15 cellular contexts compared by ENCODE assay signal in genomic region chr6:79802657-79803310, GRCh38.
"Had no signal": no experiment of that assay in that cellular context is flagged by ENCODE, and none has a peak within 500 bp of the region (broad histone marks: within the 10 kb centered on the region; RNA-seq: fewer than 3 reads in every experiment).

No MANE protein-coding gene starts in this region.

- H3K4me3 ChIP-seq: adrenal gland, pancreas, suprapubic skin, upper lobe of left lung had no signal

- H3K9me3 ChIP-seq: adrenal gland, pancreas, suprapubic skin, upper lobe of left lung had no signal

- H3K27ac ChIP-seq: adrenal gland, pancreas, suprapubic skin, upper lobe of left lung had no signal

- H3K4me1 ChIP-seq: adrenal gland, pancreas, suprapubic skin, upper lobe of left lung had no signal

- H3K27me3 ChIP-seq: adrenal gland, pancreas, suprapubic skin, upper lobe of left lung had no signal

- ATAC-seq: stimulated activated naive CD8-positive, alpha-beta T cell treated with anti-CD3 and anti-CD28 coated beads, Interleukin-15, Interleukin-2, amounts not matched to agents 100 U/mL and 50 U/mL, for 24 hours had no signal

- H3K36me3 ChIP-seq: adrenal gland, pancreas, suprapubic skin, upper lobe of left lung had no signal

- H3K27ac Mint-ChIP-seq: activated B cell treated with CpG ODN at 0.5 μM for 24 hours; activated CD4-positive, alpha-beta T cell treated with anti-CD3 and anti-CD28 coated beads, Interleukin-2, amount 10 ng/mL, durations not matched to agents 7 days and 5 days; activated T-helper 2 cell treated with anti-CD3 and anti-CD28 coated beads, Interferon-gamma antibody, Interleukin-2, Interleukin-4, amounts not matched to agents 10 μg/mL and 5 μg/mL and 100 μg/mL, durations not matched to agents 14 hours and 24 hours and 36 hours; mesothelial cell of epicardium had no signal

- H3K36me3 Mint-ChIP-seq: brain, mesothelial cell of epicardium had no signal

- H3K4me3 Mint-ChIP-seq: activated B cell treated with CpG ODN at 0.5 μM for 24 hours; activated CD4-positive, alpha-beta T cell treated with anti-CD3 and anti-CD28 coated beads, Interleukin-2, amount 10 ng/mL, durations not matched to agents 7 days and 5 days; brain; mesothelial cell of epicardium had no signal

- DNase-seq: activated B cell treated with CpG ODN at 0.5 μM for 24 hours; activated CD4-positive, alpha-beta T cell treated with anti-CD3 and anti-CD28 coated beads, Interleukin-2, amount 10 ng/mL, durations not matched to agents 7 days and 5 days; activated naive CD4-positive, alpha-beta T cell treated with anti-CD3 and anti-CD28 coated beads, Interleukin-2, amount 50 U/mL, for 16 hours; adrenal gland; hypothalamus; kidney glomerular epithelial cell; pancreas; stimulated activated CD4-positive, alpha-beta T cell treated with anti-CD3 and anti-CD28 coated beads, Interleukin-2, amount 100 ng/mL, for 48 hours; stimulated activated CD8-positive, alpha-beta memory T cell treated with anti-CD3 and anti-CD28 coated beads, Interleukin-4, amount 100 ng/mL, for 48 hours; stimulated activated naive CD8-positive, alpha-beta T cell treated with anti-CD3 and anti-CD28 coated beads, Interleukin-15, Interleukin-2, amounts not matched to agents 100 U/mL and 50 U/mL, for 24 hours; upper lobe of left lung had no signal

- H3K4me1 Mint-ChIP-seq: activated B cell treated with CpG ODN at 0.5 μM for 24 hours, mesothelial cell of epicardium had no signal

- FAIRE-seq: pancreas had no signal
